ENCODE assay signal across 13 cellular contexts in the genomic region with DNA sequence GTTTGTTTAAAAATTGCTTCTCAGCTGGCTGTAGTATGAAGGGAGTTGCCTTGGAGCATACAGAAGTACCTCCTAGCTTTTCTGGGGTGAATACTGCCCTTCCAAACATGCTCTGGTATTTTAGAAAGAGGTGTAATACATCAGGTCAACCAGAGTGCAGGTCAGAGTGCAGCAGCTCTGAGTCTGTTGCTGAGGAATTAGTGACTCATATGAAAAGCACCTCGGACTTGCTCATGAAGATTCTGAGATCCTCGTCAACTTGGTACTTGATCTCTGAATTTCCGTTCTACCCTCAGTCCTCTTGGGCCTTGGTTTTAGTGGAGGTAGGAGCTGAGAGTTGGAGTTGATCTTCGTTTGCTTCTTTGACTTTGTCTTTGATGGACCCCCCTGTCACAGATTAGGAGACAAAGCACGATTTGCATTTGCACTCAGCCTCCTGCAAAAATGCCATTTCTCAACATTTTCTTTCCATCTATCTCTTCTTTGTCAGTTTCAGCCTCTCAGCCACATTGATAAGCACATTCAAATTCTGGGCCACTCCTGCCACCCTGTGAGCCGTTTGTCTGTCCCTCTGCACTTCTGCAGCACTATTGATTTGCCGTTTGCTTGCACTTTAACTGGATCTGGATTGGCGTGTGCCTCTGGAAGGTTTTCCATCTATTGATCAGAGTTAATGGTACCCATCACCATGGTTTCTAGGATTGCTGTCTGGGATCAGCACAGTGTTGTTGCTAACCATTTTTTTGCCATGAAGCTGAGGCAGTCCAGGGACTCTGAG.
DNase-seq lines count a peak whose midpoint lies in the region; ATAC-seq and TF ChIP-seq lines count a peak whose summit lies in the region.
"Had no signal": no experiment of that assay in that cellular context is flagged by ENCODE, and none has a peak within 500 bp of the region (broad histone marks: within the 10 kb centered on the region; RNA-seq: fewer than 3 reads in every experiment).

No MANE protein-coding gene starts in this region.

- DNase-seq in H4 (ENCODE audit: low spot score) (peak; percentile 57), T1000 (lab: John Stamatoyannopoulos, UW) (peak; percentile 20), sciatic nerve (ENCODE audit: low spot score) (no peak), NCI-H146 treated with DMSO at 0.1 percent for 48 hours (lab: John Stamatoyannopoulos, UW; ENCODE audit: unreplicated experiment) (no peak), GM20000 (ENCODE audit: low spot score) (no peak)
- no peak for DNase-seq in activated effector memory CD4-positive, alpha-beta T cell treated with anti-CD3 and anti-CD28 coated beads, Interleukin-2, amount 50 U/mL, for 16 hours
- DNase-seq: activated CD4-positive, alpha-beta T cell treated with anti-CD3 and anti-CD28 coated beads, Interleukin-2, amount 50 U/mL, for 4 hours; left ventricle myocardium superior; NCI-H774; stimulated activated CD4-positive, alpha-beta T cell treated with anti-CD3 and anti-CD28 coated beads, Interleukin-4, amount 100 ng/mL, for 1 hour; upper lobe of left lung had no signal

- intact Hi-C loops in sciatic nerve (cut with DNase I): no loop called here

- no peaks in the 10 kb centered on the region for H3K36me3 ChIP-seq in gastroesophageal sphincter
- H3K36me3 ChIP-seq: upper lobe of left lung had no signal

- no peak for TF ChIP-seq EP300 in gastroesophageal sphincter (IDR thresholded peaks at IDR 0.05)

- ATAC-seq in gastroesophageal sphincter: peak; percentile 66
- peak; percentile 90 for ATAC-seq in sciatic nerve
- no peak for ATAC-seq in HG03571 (IDR thresholded peaks at IDR 0.05; ENCODE audit: unreplicated experiment)
- ATAC-seq: left ventricle myocardium superior had no signal

- 45 to 56% methylated on average over 8 of the region's 8 CpGs for WGBS in gastroesophageal sphincter (ENCODE audit: low coverage in 1 of 2), 2 donors

- TF ChIP-seq CTCF in gastroesophageal sphincter (IDR thresholded peaks at IDR 0.05): no peak
- no peak for TF ChIP-seq CTCF in GM20000 (IDR thresholded peaks at IDR 0.05; ENCODE audit: extremely low read depth, missing control alignments)

- no peaks in the 10 kb centered on the region for H3K27me3 ChIP-seq in gastroesophageal sphincter
- H3K27me3 ChIP-seq: upper lobe of left lung had no signal

- no peak overlapping the region for H3K27ac ChIP-seq in gastroesophageal sphincter
- H3K27ac ChIP-seq: upper lobe of left lung had no signal

- H3K4me1 ChIP-seq in gastroesophageal sphincter: peaks cover 0 to 16% (median 3%) of the 10 kb centered on the region in 3 donors
- H3K4me1 ChIP-seq: upper lobe of left lung had no signal

- no peaks in the 10 kb centered on the region for H3K9me3 ChIP-seq in gastroesophageal sphincter
- H3K9me3 ChIP-seq: upper lobe of left lung had no signal

- H3K4me3 ChIP-seq in gastroesophageal sphincter: no peak overlapping the region
- H3K4me3 ChIP-seq: upper lobe of left lung had no signal

- TF ChIP-seq POLR2A in gastroesophageal sphincter (IDR thresholded peaks at IDR 0.05): no peak

Comparison
In these comparisons a context has a peak if more than half of its experiments do, and no peak if none do; other contexts are left out.
1. DNase-seq: peak in H4 (single experiment) and T1000 (single experiment); none in sciatic nerve (single experiment), activated effector memory CD4-positive, alpha-beta T cell treated with anti-CD3 and anti-CD28 coated beads, Interleukin-2, amount 50 U/mL, for 16 hours (single experiment), NCI-H146 treated with DMSO at 0.1 percent for 48 hours (single experiment) and GM20000 (single experiment).